8 cellular contexts compared by ENCODE assay signal in genomic region chr4:153127773-153128494, GRCh38.
DNase-seq lines count a peak whose midpoint lies in the region; ATAC-seq and TF ChIP-seq lines count a peak whose summit lies in the region.

No MANE protein-coding gene starts in this region.

- ATAC-seq in GM18868 (IDR thresholded peaks at IDR 0.05; ENCODE audit: unreplicated experiment) (peak; percentile 77), lower lobe of right lung (peak; percentile 87 to 93)
- ATAC-seq in activated CD8-positive, alpha-beta T cell treated with anti-CD3 and anti-CD28 coated beads for 36 hours, result peak; percentile 90

- TF ChIP-seq CTCF in activated CD8-positive, alpha-beta T cell treated with anti-CD3 and anti-CD28 coated beads for 36 hours (IDR thresholded peaks at IDR 0.05), result peak; percentile 83
- peak; percentile 86 for TF ChIP-seq CTCF in lower lobe of right lung (IDR thresholded peaks at IDR 0.05)

- H3K9me3 ChIP-seq in lower lobe of right lung, result no peaks in the 10 kb centered on the region

- DNase-seq in A172 (ENCODE audit: low spot score), result peak; percentile 70
- peak; percentile 56 for DNase-seq in HS-27A (ENCODE audit: low read depth)
- DNase-seq in NCI-H774 (lab: John Stamatoyannopoulos, UW), result peak; percentile 56
- peak; percentile 92 for DNase-seq in activated CD8-positive, alpha-beta T cell treated with anti-CD3 and anti-CD28 coated beads for 36 hours
- peak; percentile 74 for DNase-seq in effector CD8-positive, alpha-beta T cell (lab: John Stamatoyannopoulos, UW)
- peak; percentile 87 for DNase-seq in lower lobe of right lung
- DNase-seq in stimulated activated CD8-positive, alpha-beta memory T cell treated with anti-CD3 and anti-CD28 coated beads, Interleukin-12 subunit alpha, Interleukin-12 subunit beta, amount 100 ng/mL, for 24 hours (ENCODE audit: extremely low read depth), result peak; percentile 52

- peak overlapping the region; percentile 8 for H3K4me3 ChIP-seq in lower lobe of right lung

- no peaks in the 10 kb centered on the region for H3K4me1 ChIP-seq in lower lobe of right lung

- H3K27me3 ChIP-seq in lower lobe of right lung (ENCODE audit: low read depth), result no peaks in the 10 kb centered on the region

- H3K27me3 Mint-ChIP-seq in activated CD8-positive, alpha-beta T cell treated with anti-CD3 and anti-CD28 coated beads for 36 hours, result peaks cover 2% of the 10 kb centered on the region

- no peaks in the 10 kb centered on the region for H3K36me3 ChIP-seq in lower lobe of right lung

- H3K27ac Mint-ChIP-seq in activated CD8-positive, alpha-beta T cell treated with anti-CD3 and anti-CD28 coated beads for 36 hours, result no peak overlapping the region

- no peaks in the 10 kb centered on the region for H3K36me3 Mint-ChIP-seq in activated CD8-positive, alpha-beta T cell treated with anti-CD3 and anti-CD28 coated beads for 36 hours (ENCODE audit: low read depth)

- no peaks in the 10 kb centered on the region for H3K9me3 Mint-ChIP-seq in activated CD8-positive, alpha-beta T cell treated with anti-CD3 and anti-CD28 coated beads for 36 hours

- H3K4me3 Mint-ChIP-seq in activated CD8-positive, alpha-beta T cell treated with anti-CD3 and anti-CD28 coated beads for 36 hours, result no peak overlapping the region

- CTCF ChIA-PET in activated CD8-positive, alpha-beta T cell treated with anti-CD3 and anti-CD28 coated beads for 36 hours (lab: Charles Lee), result interaction anchor here (0.7 to 9.5 kb wide), 47 partner anchors 13 to 866 kb away, joined by 3 to 428 read pairs (median 5); partner anchors contain the start of genes ARFIP1, FHDC1 and TIGD4

- intact Hi-C loops in activated CD8-positive, alpha-beta T cell treated with anti-CD3 and anti-CD28 coated beads for 36 hours (cut with micrococcal nuclease), result loop anchor here (1.0 kb wide), 1 partner anchor 45 kb away; no protein-coding TSS in a partner anchor
- intact Hi-C loops in lower lobe of right lung (cut with DNase I), result no loop called here

- peaks cover 4% of the 10 kb centered on the region for H3K4me1 Mint-ChIP-seq in activated CD8-positive, alpha-beta T cell treated with anti-CD3 and anti-CD28 coated beads for 36 hours (ENCODE audit: low read depth)

- POLR2A ChIA-PET in activated CD8-positive, alpha-beta T cell treated with anti-CD3 and anti-CD28 coated beads for 36 hours (lab: Charles Lee), result interaction anchor here (0.6 to 1.4 kb wide), 5 partner anchors 13 to 121 kb away, joined by 3 to 4 read pairs (median 3); no protein-coding TSS in a partner anchor

- no peak overlapping the region for H3K27ac ChIP-seq in lower lobe of right lung
